ENCODE assay signal across 1 cellular context in genomic region chr12:92942905-92943304, GRCh38.
TF ChIP-seq lines count a peak whose summit lies in the region.

No MANE protein-coding gene starts in this region.

TF ChIP-seq in HEK293, 187 proteins besides CTCF, POLR2A, EP300 and RAD21 (continued from another document):
- TF ChIP-seq PRDM6 (tag by site-specific recombination; IDR thresholded peaks at IDR 0.05): peak; percentile 36
- TF ChIP-seq ZNF664 (tag by site-specific recombination; IDR thresholded peaks at IDR 0.05): no peak
- no peak for TF ChIP-seq ZNF362 (tag by site-specific recombination; IDR thresholded peaks at IDR 0.05)
